In the genomic region with DNA sequence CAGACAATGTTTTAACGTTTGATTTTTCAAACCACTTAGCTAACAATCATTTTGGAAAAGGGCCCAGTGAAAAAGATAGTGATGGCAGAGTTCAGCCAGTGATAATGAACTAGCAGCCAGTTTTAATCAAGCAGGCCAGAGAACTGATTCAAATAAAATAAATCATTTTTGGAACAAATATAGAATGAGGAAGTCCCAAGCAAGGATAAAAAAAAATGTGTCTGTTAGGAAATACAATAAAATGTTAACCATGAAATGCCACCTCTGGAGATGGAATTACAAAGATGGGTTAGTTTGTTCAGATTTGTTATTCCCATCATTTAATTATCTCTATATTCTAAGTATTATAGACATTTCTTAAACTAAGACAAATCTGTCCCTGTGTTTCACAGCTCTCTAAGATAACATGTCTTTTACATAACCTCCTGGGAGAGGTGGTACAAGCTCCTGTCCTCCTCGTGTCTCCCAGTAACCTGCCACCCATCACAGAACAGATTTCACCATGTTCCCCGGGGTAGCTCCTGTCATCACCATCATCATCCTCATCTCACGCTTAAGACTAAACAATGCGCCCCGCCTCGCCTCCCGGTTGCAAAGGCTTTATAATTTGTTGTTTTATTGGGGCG, we compare ENCODE assay signal across 8 cellular contexts. TPM values are rescaled to one million over a fixed set of nuclear protein-coding genes. Genes with fewer than 3 reads are reported as not detected.
DNase-seq lines count a peak whose midpoint lies in the region; ATAC-seq and TF ChIP-seq lines count a peak whose summit lies in the region.

No MANE protein-coding gene starts in this region.

- TF ChIP-seq CTCF in VCaP (conservative IDR thresholded peaks at IDR 0.05) (no peak), fibroblast of the aortic adventitia (IDR thresholded peaks at IDR 0.05; ENCODE audit: insufficient read depth, low read length) (no peak), prostate gland (IDR thresholded peaks at IDR 0.05) (no peak)

- WGBS in prostate gland: 0% methylated on average over 9 of the region's 9 CpGs

- no peaks in the 10 kb centered on the region for H3K36me3 ChIP-seq in prostate gland

- ATAC-seq in HG02588 (IDR thresholded peaks at IDR 0.05; ENCODE audit: unreplicated experiment): peak; percentile 14

- H3K27me3 ChIP-seq in prostate gland (replicated peaks; ENCODE audit: insufficient read depth): no peaks in the 10 kb centered on the region

- no peak for TF ChIP-seq POLR2A in prostate gland (IDR thresholded peaks at IDR 0.05)

- H3K4me1 ChIP-seq in prostate gland (replicated peaks): peaks cover 5% of the 10 kb centered on the region

- no peaks in the 10 kb centered on the region for H3K9me3 ChIP-seq in prostate gland

- peak; percentile 20 for DNase-seq in DMS114 treated with DMSO at 0.1 percent for 48 hours (lab: John Stamatoyannopoulos, UW; ENCODE audit: unreplicated experiment)
- DNase-seq in fibroblast of the aortic adventitia (ENCODE audit: low read depth): no peak
- no peak for DNase-seq in prostate gland (ENCODE audit: low spot score)
- no peak for DNase-seq in superior temporal gyrus (ENCODE audit: extremely low spot score)
- no peak for DNase-seq in DMS153 (lab: John Stamatoyannopoulos, UW)
- no peak for DNase-seq in DMS79 treated with DMSO at 0.1 percent for 48 hours (lab: John Stamatoyannopoulos, UW)

- H3K4me3 ChIP-seq in fibroblast of the aortic adventitia (ENCODE audit: low read depth, low read length): peak overlapping the region; percentile 86
- H3K4me3 ChIP-seq in prostate gland: peak overlapping the region; percentile 77 to 85

- intact Hi-C loops in prostate gland (cut with DNase I): no loop called here

- H3K27ac ChIP-seq in VCaP (peak overlapping the region; percentile 94), prostate gland (peak overlapping the region; percentile 83 to 88)

RNA-seq across cellular contexts. Expression of a gene that starts 1.0 kb away (rescaled TPM):
- total RNA-seq in fibroblast of the aortic adventitia (ENCODE audit: low replicate concordance) (69.9 and 99.8 TPM in 2 replicates), prostate gland (100 to 1,000 TPM in 1 of 2 donors, 10 to 100 TPM in 1; 59.4 to 157 TPM)
